35 cellular contexts compared by ENCODE assay signal in genomic region chr6:4124361-4124760, GRCh38. TPM values are rescaled to one million over a fixed set of nuclear protein-coding genes. Genes with fewer than 3 reads are reported as not detected.
"Had no signal": no experiment of that assay in that cellular context is flagged by ENCODE, and none has a peak within 500 bp of the region (broad histone marks: within the 10 kb centered on the region; RNA-seq: fewer than 3 reads in every experiment).

No MANE protein-coding gene starts in this region.

- ATAC-seq: activated CD8-positive, alpha-beta T cell treated with anti-CD3 and anti-CD28 coated beads for 36 hours; activated naive CD8-positive, alpha-beta T cell treated with anti-CD3 and anti-CD28 coated beads, Interleukin-2, amount 50 U/mL, for 24 hours; activated T-cell treated with anti-CD3 and anti-CD28 coated beads, Interleukin-2, amount 50 U/mL, for 4 hours; activated T-cell treated with anti-CD3 and anti-CD28 coated beads, Interleukin-2, amount 50 U/mL, for 72 hours; activated T-helper 17 cell treated with anti-CD3 and anti-CD28 coated beads, Interleukin-2, amount 50 U/mL, for 72 hours had no signal

- H3K9me3 ChIP-seq: ascending aorta had no signal

- FAIRE-seq: bronchial epithelial cell, TTC549 had no signal

- H3K4me3 ChIP-seq: ascending aorta, cardiac muscle cell had no signal

- DNase-seq: activated B cell treated with CpG ODN at 0.5 μM for 24 hours; activated CD4-positive, alpha-beta memory T cell treated with anti-CD3 and anti-CD28 coated beads for 36 hours; activated CD4-positive, alpha-beta T cell treated with anti-CD3 and anti-CD28 coated beads for 4 hours; activated CD4-positive, alpha-beta T cell treated with anti-CD3 and anti-CD28 coated beads, Interleukin-2, amount 10 ng/mL, durations not matched to agents 24 days and 14 days; activated CD4-positive, alpha-beta T cell treated with anti-CD3 and anti-CD28 coated beads, Interleukin-2, amount 50 U/mL, for 1 hour; activated CD4-positive, alpha-beta T cell treated with anti-CD3 and anti-CD28 coated beads, Interleukin-2, amount 50 U/mL, for 4 hours; activated CD4-positive, CD25-positive, alpha-beta regulatory T cell treated with anti-CD3 and anti-CD28 coated beads, Interleukin-2, amount 50 U/mL, for 72 hours; activated CD8-positive, alpha-beta memory T cell treated with anti-CD3 and anti-CD28 coated beads, Interleukin-2, amount 50 U/mL, for 4 hours; activated CD8-positive, alpha-beta T cell treated with anti-CD3 and anti-CD28 coated beads for 36 hours; activated effector memory CD4-positive, alpha-beta T cell treated with anti-CD3 and anti-CD28 coated beads, Interleukin-2, amount 50 U/mL, for 16 hours; activated gamma-delta T cell treated with Interleukin-2 at 50 U/mL for 16 hours; activated naive CD4-positive, alpha-beta T cell; activated naive CD4-positive, alpha-beta T cell treated with anti-CD3 and anti-CD28 coated beads, Interleukin-2, amount 10 ng/mL, durations not matched to agents 7 days and 5 days; activated naive CD8-positive, alpha-beta T cell treated with anti-CD3 and anti-CD28 coated beads, Interleukin-2, amount 10 ng/mL, durations not matched to agents 7 days and 5 days; activated naive CD8-positive, alpha-beta T cell treated with anti-CD3 and anti-CD28 coated beads, Interleukin-2, amount 50 U/mL, for 24 hours; activated T-cell treated with anti-CD3 and anti-CD28 coated beads for 4 hours; activated T-cell treated with anti-CD3 and anti-CD28 coated beads, Interleukin-2, amount 50 U/mL, for 1 hour; activated T-cell treated with anti-CD3 and anti-CD28 coated beads, Interleukin-2, amount 50 U/mL, for 4 hours; activated T-cell treated with anti-CD3 and anti-CD28 coated beads, Interleukin-2, amount 50 U/mL, for 72 hours; amygdala; anterior cingulate cortex; caudate nucleus; cerebellar nuclear complex; SW 1271; T-helper 1 cell; T-helper 2 cell; T-helper 9 cell had no signal

- H3K27ac ChIP-seq: ascending aorta, VCaP had no signal

- H3K27me3 ChIP-seq: ascending aorta, cardiac muscle cell had no signal

- H3K4me1 ChIP-seq: ascending aorta had no signal

RNA-seq across cellular contexts. Expression of gene FAM217A, which starts 45.4 kb away (rescaled TPM):
- total RNA-seq: activated B cell treated with CpG ODN at 0.5 μM for 24 hours; activated CD4-positive, alpha-beta memory T cell treated with anti-CD3 and anti-CD28 coated beads for 36 hours; activated CD4-positive, alpha-beta T cell treated with anti-CD3 and anti-CD28 coated beads, Interleukin-2, amount 10 ng/mL, durations not matched to agents 24 days and 14 days; activated CD8-positive, alpha-beta memory T cell treated with anti-CD3 and anti-CD28 coated beads for 36 hours; activated CD8-positive, alpha-beta T cell treated with anti-CD3 and anti-CD28 coated beads for 36 hours; activated naive CD8-positive, alpha-beta T cell treated with anti-CD3 and anti-CD28 coated beads, Interleukin-2, amount 10 ng/mL, durations not matched to agents 7 days and 5 days; activated T-cell treated with anti-CD3 and anti-CD28 coated beads, Interleukin-2, amount 50 U/mL, for 4 hours; activated T-cell treated with anti-CD3 and anti-CD28 coated beads, Interleukin-2, amount 50 U/mL, for 72 hours; activated T-helper 1 cell treated with anti-CD3 and anti-CD28 coated beads, Interleukin-12 subunit alpha, Interleukin-12 subunit beta, Interleukin-2, Interleukin-4 antibody, amounts not matched to agents 30 ng/mL and 10 ng/mL and 1 ng/mL, durations not matched to agents 14 hours and 24 hours and 36 hours; activated T-helper 17 cell treated with anti-CD3 and anti-CD28 coated beads, Interleukin-2, amount 50 U/mL, for 72 hours; ascending aorta; bronchial epithelial cell; cardiac muscle cell had no signal
- polyA plus RNA-seq: cardiac muscle cell had no signal
